9 cellular contexts compared by ENCODE assay signal in genomic region chr1:233965856-233966255, GRCh38.
"Had no signal": no experiment of that assay in that cellular context is flagged by ENCODE, and none has a peak within 500 bp of the region (broad histone marks: within the 10 kb centered on the region; RNA-seq: fewer than 3 reads in every experiment).

No MANE protein-coding gene starts in this region.

- H3K27ac ChIP-seq: GM23248 had no signal

- H3K9me3 ChIP-seq: HAP-1 had no signal

- H3K36me3 ChIP-seq: HAP-1 had no signal

- H3K4me1 ChIP-seq: HAP-1 had no signal

- H3K4me3 ChIP-seq: GM23248, GM23338, HAP-1 had no signal

- ATAC-seq: GM23338, HCT116 had no signal

- DNase-seq: GM23248, GOT3, H7, H9, HCEC 1CT, HFFc6 had no signal
